ENCODE assay signal across 19 cellular contexts in genomic region chr18:78765637-78766281, GRCh38.
DNase-seq lines count a peak whose midpoint lies in the region; ATAC-seq, FAIRE-seq and TF ChIP-seq lines count a peak whose summit lies in the region.
"Had no signal": no experiment of that assay in that cellular context is flagged by ENCODE, and none has a peak within 500 bp of the region (broad histone marks: within the 10 kb centered on the region; RNA-seq: fewer than 3 reads in every experiment).

No MANE protein-coding gene starts in this region.

- H3K79me1 ChIP-seq in H1 (ENCODE audit: low read depth, low read length), result no peaks in the 10 kb centered on the region

- peaks cover 3% of the 10 kb centered on the region for H3K9me3 ChIP-seq in left ventricle myocardium inferior (replicated peaks)
- no peaks in the 10 kb centered on the region for H3K9me3 ChIP-seq in H1 (ENCODE audit: insufficient read depth in 2 of 2, low read depth in 1 of 2, low read length in 1 of 2)
- H3K9me3 ChIP-seq: A549, Caco-2 had no signal

- H3K4me1 ChIP-seq in left ventricle myocardium inferior (no peaks in the 10 kb centered on the region), H1 (replicated peaks in 1 of 4; ENCODE audit: control insufficient read depth in 3 of 4, insufficient read depth in 4 of 4, low read length in 3 of 4) (peaks cover 0 to 21% (median 4%) of the 10 kb centered on the region in 4 experiments; a peak in 4 of 7 replicates)
- H3K4me1 ChIP-seq: A549 had no signal

- ATAC-seq in Right ventricle myocardium inferior (no peak), left colon (no peak)
- ATAC-seq: A549, GM23338 had no signal

- peaks cover 46% of the 10 kb centered on the region for H3K27me3 ChIP-seq in left ventricle myocardium inferior (ENCODE audit: low read depth)
- H3K27me3 ChIP-seq in H1 (replicated peaks in 1 of 4; ENCODE audit: control insufficient read depth in 3 of 4, extremely low read depth in 1 of 4, insufficient read depth in 3 of 4, low read length in 3 of 4), result no peaks in the 10 kb centered on the region; a peak in 1 of 7 replicates

- 0 out of 2 replicates have a peak overlapping the region, but pooled peaks have one; percentile 50 for H2BK12ac ChIP-seq in H1 (ENCODE audit: low read depth, low read length)

- no peaks in the 10 kb centered on the region for H3K27me3 Mint-ChIP-seq in osteocyte (ENCODE audit: unreplicated experiment)
- H3K27me3 Mint-ChIP-seq: CD4-positive, alpha-beta T cell had no signal

- no peak for TF ChIP-seq RAD21 in H1 (IDR thresholded peaks at IDR 0.05 in 1 of 2, conservative IDR thresholded peaks at IDR 0.05 in 1 of 2; ENCODE audit: low read depth in 2 of 2, low read length in 2 of 2)

- H3K14ac ChIP-seq in H1 (ENCODE audit: insufficient read length), result no peak overlapping the region

- POLR2A ChIA-PET in H1 (lab: Charles Lee; ENCODE audit: partially characterized antibody), result no interaction called here

- intact Hi-C loops in Right ventricle myocardium inferior (cut with DNase I) (no loop called here), left ventricle myocardium inferior (cut with micrococcal nuclease) (no loop called here), left colon (cut with DNase I, micrococcal nuclease) (no loop called here)

- DNase-seq in Right ventricle myocardium inferior (ENCODE audit: missing footprints) (peak; percentile 54), left ventricle myocardium inferior (no peak), H1 (ENCODE audit: low read depth in 1 of 2, low spot score in 2 of 2) (no peak), osteocyte (ENCODE audit: extremely low spot score, unreplicated experiment) (peak; percentile 75), left colon (no peak), NCI-H82 (lab: John Stamatoyannopoulos, UW) (no peak), SKM-1 treated with dmso at 0.1 percent for 144 hours (lab: John Stamatoyannopoulos, UW; ENCODE audit: unreplicated experiment) (no peak)
- DNase-seq: AML-193; Caco-2; CD4-positive, alpha-beta T cell; H9 had no signal

- no peak overlapping the region for H3K4me3 Mint-ChIP-seq in osteocyte (ENCODE audit: unreplicated experiment)
- H3K4me3 Mint-ChIP-seq: CD4-positive, alpha-beta T cell; GM23338; H9 had no signal

- no peak for TF ChIP-seq CTCF in left ventricle myocardium inferior (IDR thresholded peaks at IDR 0.05; ENCODE audit: borderline replicate concordance)
- no peak for TF ChIP-seq CTCF in H1 (IDR thresholded peaks at IDR 0.05; ENCODE audit: control extremely low read depth in 1 of 3, insufficient read depth in 1 of 3, low read depth in 1 of 3, low read length in 3 of 3)
- no peak for TF ChIP-seq CTCF in osteocyte (IDR thresholded peaks at IDR 0.05)

- H3K4me1 Mint-ChIP-seq in osteocyte (ENCODE audit: unreplicated experiment), result no peaks in the 10 kb centered on the region

- no peak overlapping the region for H2BK20ac ChIP-seq in H1 (ENCODE audit: low read length)

- H3K79me2 ChIP-seq in H1 (ENCODE audit: control insufficient read depth in 1 of 2, insufficient read depth in 2 of 2, low read length in 2 of 2), result no peaks in the 10 kb centered on the region

- peak overlapping the region; percentile 31; the same call in 1 of the 2 replicates for H4K8ac ChIP-seq in H1 (ENCODE audit: extremely low read depth, insufficient read depth, low read length)

- H3K36me3 Mint-ChIP-seq in osteocyte (ENCODE audit: unreplicated experiment), result no peaks in the 10 kb centered on the region

- CTCF ChIA-PET in H1 (lab: Charles Lee; ENCODE audit: partially characterized antibody), result no interaction called here

- TF ChIP-seq POLR2A in H1 (IDR thresholded peaks at IDR 0.05; ENCODE audit: control extremely low read depth in 1 of 2, low read depth in 2 of 2, low read length in 2 of 2), result no peak

- no peak overlapping the region for H2AK5ac ChIP-seq in H1 (ENCODE audit: low read depth, low read length)

- H3K23ac ChIP-seq in H1 (ENCODE audit: insufficient read length), result no peak overlapping the region

- H3K4ac ChIP-seq in H1 (replicated peaks; ENCODE audit: insufficient read length, low read depth, low read length), result no peak overlapping the region

- H3K56ac ChIP-seq in H1 (replicated peaks; ENCODE audit: insufficient read length, low read depth, low read length), result no peak overlapping the region

- no peak overlapping the region for H3K4me2 ChIP-seq in H1 (ENCODE audit: insufficient read depth in 1 of 2, low read depth in 2 of 2, low read length in 2 of 2)
- H3K4me2 ChIP-seq: A549, GM23338 had no signal

- H4K20me1 ChIP-seq in H1 (replicated peaks in 1 of 2; ENCODE audit: control insufficient read depth in 1 of 2, insufficient read depth in 2 of 2, low read length in 2 of 2), result no peaks in the 10 kb centered on the region

- no peak overlapping the region for H2BK120ac ChIP-seq in H1 (replicated peaks; ENCODE audit: low read depth, low read length)

- peaks cover 14% of the 10 kb centered on the region for H3K9me3 Mint-ChIP-seq in osteocyte (ENCODE audit: unreplicated experiment)

- FAIRE-seq in H1 (lab: Jason Lieb, UNC), result no peak
- FAIRE-seq: A549, D721Med, G401.6, GM12891, GM19239 had no signal

- H2AFZ ChIP-seq in H1 (ENCODE audit: low read length), result no peak overlapping the region
- H2AFZ ChIP-seq: GM23338 had no signal

- H2BK5ac ChIP-seq in H1 (ENCODE audit: low read depth, low read length), result no peak overlapping the region

- no peak overlapping the region for H3K4me3 ChIP-seq in left ventricle myocardium inferior
- no peak overlapping the region for H3K4me3 ChIP-seq in H1 (ENCODE audit: extremely low read depth in 1 of 4, insufficient read depth in 2 of 4, low read depth in 3 of 4, low read length in 4 of 4)
- H3K4me3 ChIP-seq: A549, GM23338 had no signal

- H3K18ac ChIP-seq in H1 (ENCODE audit: extremely low read depth, low read length), result no peak overlapping the region

- no peak overlapping the region for H2BK15ac ChIP-seq in H1 (ENCODE audit: low read length)

- 91% methylated on average over 23 of the region's 23 CpGs; no CpG with 5 or more reads in 1 of the 2 experiments for WGBS in H1 (ENCODE audit: extremely low coverage in 1 of 2, insufficient coverage in 1 of 2, insufficient read length in 1 of 2, insufficient replicate concordance in 2 of 2, low coverage in 1 of 2, low lambda C conversion rate in 2 of 2, missing lambda C conversion rate in 1 of 2), 2 experiments

- no peak overlapping the region for H3K9ac ChIP-seq in H1 (replicated peaks in 1 of 4; ENCODE audit: extremely low read depth in 1 of 4, low read depth in 3 of 4, low read length in 3 of 4)

- H3K27ac ChIP-seq in left ventricle myocardium inferior (replicated peaks) (no peak overlapping the region), H1 (ENCODE audit: low read depth, low read length) (no peak overlapping the region)
- H3K27ac ChIP-seq: 22Rv1, A549, C4-2B had no signal

- no peak overlapping the region for H4K5ac ChIP-seq in H1 (ENCODE audit: insufficient read length, low read depth, low read length)

- no peak overlapping the region for H3K27ac Mint-ChIP-seq in osteocyte (ENCODE audit: unreplicated experiment)
- H3K27ac Mint-ChIP-seq: CD4-positive, alpha-beta T cell; GM23338; H9 had no signal

- H4K91ac ChIP-seq in H1 (replicated peaks; ENCODE audit: insufficient read length, low read length), result no peak overlapping the region

- no peaks in the 10 kb centered on the region for H3K23me2 ChIP-seq in H1 (ENCODE audit: low read depth, low read length)

- no peaks in the 10 kb centered on the region for H3K36me3 ChIP-seq in left ventricle myocardium inferior
- no peaks in the 10 kb centered on the region for H3K36me3 ChIP-seq in H1 (ENCODE audit: control insufficient read depth in 2 of 4, insufficient read depth in 4 of 4, low read length in 3 of 4)

- no peak for TF ChIP-seq EP300 in H1 (IDR thresholded peaks at IDR 0.05; ENCODE audit: borderline replicate concordance in 1 of 2, low read depth in 2 of 2, low read length in 2 of 2)

TF ChIP-seq in H1, 55 proteins besides CTCF, POLR2A, EP300 and RAD21:
- TF ChIP-seq RFX5 (IDR thresholded peaks at IDR 0.05; ENCODE audit: borderline replicate concordance, low read depth, low read length) (no peak), SUZ12 (IDR thresholded peaks at IDR 0.05; ENCODE audit: low read length) (no peak), ATF3 (IDR thresholded peaks at IDR 0.05; ENCODE audit: insufficient read depth, low read depth, low read length) (no peak), FOSL1 (IDR thresholded peaks at IDR 0.05; ENCODE audit: insufficient read depth, low read depth, low read length) (no peak), HDAC2 (IDR thresholded peaks at IDR 0.05; ENCODE audit: borderline replicate concordance in 1 of 2, low read depth in 2 of 2, low read length in 2 of 2) (no peak), SIX5 (IDR thresholded peaks at IDR 0.05; ENCODE audit: low read depth, low read length) (no peak)
- TF ChIP-seq, protein P1, sequence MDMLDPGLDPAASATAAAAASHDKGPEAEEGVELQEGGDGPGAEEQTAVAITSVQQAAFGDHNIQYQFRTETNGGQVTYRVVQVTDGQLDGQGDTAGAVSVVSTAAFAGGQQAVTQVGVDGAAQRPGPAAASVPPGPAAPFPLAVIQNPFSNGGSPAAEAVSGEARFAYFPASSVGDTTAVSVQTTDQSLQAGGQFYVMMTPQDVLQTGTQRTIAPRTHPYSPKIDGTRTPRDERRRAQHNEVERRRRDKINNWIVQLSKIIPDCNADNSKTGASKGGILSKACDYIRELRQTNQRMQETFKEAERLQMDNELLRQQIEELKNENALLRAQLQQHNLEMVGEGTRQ (IDR thresholded peaks at IDR 0.05; ENCODE audit: low read length), result no peak

Comparison
In these comparisons a context has a peak if more than half of its experiments do, and no peak if none do; other contexts are left out.
1. DNase-seq: peak in Right ventricle myocardium inferior (single experiment) and osteocyte (single experiment); none in left ventricle myocardium inferior (single experiment), H1 (0 of 2), left colon (0 of 2), NCI-H82 (single experiment) and SKM-1 treated with dmso at 0.1 percent for 144 hours (single experiment).